ENCODE assay signal across 1 cellular context in genomic region chr14:94681300-94682060, GRCh38.
TF ChIP-seq lines count a peak whose summit lies in the region.

No MANE protein-coding gene starts in this region.

TF ChIP-seq in HepG2, 621 proteins besides CTCF, POLR2A, EP300 and RAD21 (continued from another document):
- no peak for TF ChIP-seq TFDP1 (CRISPR knock-in tag; IDR thresholded peaks at IDR 0.05; ENCODE audit: borderline replicate concordance)
- TF ChIP-seq ZNF343 (CRISPR knock-in tag; IDR thresholded peaks at IDR 0.05), result 0 out of 2 replicates have a peak, but pooled peaks have one; percentile 7
- 0 out of 2 replicates have a peak, but pooled peaks have one; percentile 27 for TF ChIP-seq GATAD2A (CRISPR knock-in tag; IDR thresholded peaks at IDR 0.05)
- no peak for TF ChIP-seq JUNB (CRISPR knock-in tag; IDR thresholded peaks at IDR 0.05; ENCODE audit: borderline replicate concordance)
- no peak for TF ChIP-seq TRIM24 (CRISPR knock-in tag; IDR thresholded peaks at IDR 0.05)
- TF ChIP-seq ZHX2 (IDR thresholded peaks at IDR 0.05; ENCODE audit: low read depth), result no peak
- no peak for TF ChIP-seq ZHX2 (CRISPR knock-in tag; IDR thresholded peaks at IDR 0.05; ENCODE audit: borderline replicate concordance)
- no peak for TF ChIP-seq RAD51 (IDR thresholded peaks at IDR 0.05; ENCODE audit: borderline replicate concordance)
- 0 out of 2 replicates have a peak, but pooled peaks have one; percentile 46 for TF ChIP-seq TGIF2 (CRISPR knock-in tag; IDR thresholded peaks at IDR 0.05)
- no peak for TF ChIP-seq ARNTL (CRISPR knock-in tag; IDR thresholded peaks at IDR 0.05)
- 0 out of 2 replicates have a peak, but pooled peaks have one; percentile 17 for TF ChIP-seq ZNF766 (CRISPR knock-in tag; IDR thresholded peaks at IDR 0.05; ENCODE audit: borderline replicate concordance)
- TF ChIP-seq ZNF224 (CRISPR knock-in tag; IDR thresholded peaks at IDR 0.05), result no peak; the same call in 1 of the 2 replicates
- TF ChIP-seq TMF1 (CRISPR knock-in tag; IDR thresholded peaks at IDR 0.05; ENCODE audit: low read depth), result no peak
- 0 out of 2 replicates have a peak, but pooled peaks have one; percentile 4 for TF ChIP-seq ZGPAT (CRISPR knock-in tag; IDR thresholded peaks at IDR 0.05)
- TF ChIP-seq SNRNP70 (IDR thresholded peaks at IDR 0.05; ENCODE audit: low read depth, low read length), result no peak
- TF ChIP-seq NBN (conservative IDR thresholded peaks at IDR 0.05), result no peak
- TF ChIP-seq SALL2 (CRISPR knock-in tag; IDR thresholded peaks at IDR 0.05), result no peak
- TF ChIP-seq NFIB (CRISPR knock-in tag; IDR thresholded peaks at IDR 0.05; ENCODE audit: borderline replicate concordance), result no peak
- TF ChIP-seq HNF4G (IDR thresholded peaks at IDR 0.05; ENCODE audit: borderline replicate concordance, low read depth, low read length), result no peak
- TF ChIP-seq HNF4G (CRISPR knock-in tag; IDR thresholded peaks at IDR 0.05; ENCODE audit: borderline replicate concordance, low read depth), result no peak
- TF ChIP-seq ZHX1 (CRISPR knock-in tag; IDR thresholded peaks at IDR 0.05; ENCODE audit: low read depth), result 0 out of 2 replicates have a peak, but pooled peaks have one; percentile 8
- TF ChIP-seq BCL6 (CRISPR knock-in tag; IDR thresholded peaks at IDR 0.05), result peak; percentile 28; the same call in 1 of the 2 replicates
- TF ChIP-seq PAXIP1 (CRISPR knock-in tag; conservative IDR thresholded peaks at IDR 0.05), result no peak
- TF ChIP-seq ZNF44 (CRISPR knock-in tag; IDR thresholded peaks at IDR 0.05), result no peak
- peak; percentile 51; the same call in 1 of the 2 replicates for TF ChIP-seq MIER2 (CRISPR knock-in tag; IDR thresholded peaks at IDR 0.05)
- no peak for TF ChIP-seq KMT2A (CRISPR knock-in tag; IDR thresholded peaks at IDR 0.05)
- TF ChIP-seq KMT2B (CRISPR knock-in tag; IDR thresholded peaks at IDR 0.05), result no peak
- no peak for TF ChIP-seq ZNF136 (CRISPR knock-in tag; IDR thresholded peaks at IDR 0.05; ENCODE audit: low read depth)
- TF ChIP-seq RXRB (CRISPR knock-in tag; IDR thresholded peaks at IDR 0.05; ENCODE audit: borderline replicate concordance), result peak; percentile 36; the same call in 1 of the 2 replicates
- no peak for TF ChIP-seq BRCA1 (CRISPR knock-in tag; IDR thresholded peaks at IDR 0.05)
- TF ChIP-seq SNAPC5 (CRISPR knock-in tag; IDR thresholded peaks at IDR 0.05; ENCODE audit: borderline replicate concordance), result no peak
- TF ChIP-seq CEBPZ (IDR thresholded peaks at IDR 0.05; ENCODE audit: low read length), result no peak
- TF ChIP-seq NONO (IDR thresholded peaks at IDR 0.05), result no peak
- TF ChIP-seq NONO (CRISPR knock-in tag; conservative IDR thresholded peaks at IDR 0.05), result 0 out of 2 replicates have a peak, but pooled peaks have one; percentile 18
- no peak for TF ChIP-seq ZNF749 (CRISPR knock-in tag; IDR thresholded peaks at IDR 0.05; ENCODE audit: borderline replicate concordance)
- 0 out of 2 replicates have a peak, but pooled peaks have one; percentile 6 for TF ChIP-seq NFYC (CRISPR knock-in tag; IDR thresholded peaks at IDR 0.05)
